Comparison of ENCODE assay signal across 18 cellular contexts in the genomic region with DNA sequence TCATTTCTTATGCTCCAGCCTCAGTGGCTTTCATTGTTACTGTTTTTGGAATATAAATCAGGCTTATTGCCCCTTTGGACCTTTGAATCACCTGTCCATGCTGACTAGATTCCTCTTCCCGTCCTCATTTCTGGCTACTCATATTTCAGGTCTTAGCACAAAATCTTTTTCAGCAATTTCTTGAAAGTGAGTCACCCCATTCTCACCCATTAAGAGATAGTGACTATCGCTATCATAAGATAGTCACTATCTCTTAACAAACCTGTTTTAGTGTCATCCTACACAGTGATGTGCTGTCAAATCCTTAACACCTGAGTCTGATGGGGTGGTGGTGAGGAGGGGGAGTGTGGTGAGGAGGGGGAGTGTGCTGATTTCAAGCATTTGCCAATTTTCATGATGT.
"Had no signal": no experiment of that assay in that cellular context is flagged by ENCODE, and none has a peak within 500 bp of the region (broad histone marks: within the 10 kb centered on the region; RNA-seq: fewer than 3 reads in every experiment).

No MANE protein-coding gene starts in this region.

- H3K4me1 ChIP-seq: esophagus muscularis mucosa, gastrocnemius medialis, heart right ventricle, left lung had no signal

- DNase-seq: dermis blood vessel endothelial cell; dorsolateral prefrontal cortex; effector CD4-positive, alpha-beta T cell; effector memory CD4-positive, alpha-beta T cell; foreskin melanocyte; gastrocnemius medialis; glutamatergic neuron; head of caudate nucleus; heart right ventricle; hippocampal formation; left cardiac atrium; left ventricle myocardium superior; mesenchymal stem cell; midbrain had no signal

- H3K27ac ChIP-seq: coronary artery, dorsolateral prefrontal cortex, esophagus muscularis mucosa, gastrocnemius medialis, heart right ventricle, left lung, lower lobe of right lung had no signal

- ATAC-seq: gastrocnemius medialis, heart right ventricle, left ventricle myocardium superior had no signal

- H3K27me3 ChIP-seq: dorsolateral prefrontal cortex, gastrocnemius medialis, left lung had no signal
